ENCODE assay signal across 8 cellular contexts in the genomic region with DNA sequence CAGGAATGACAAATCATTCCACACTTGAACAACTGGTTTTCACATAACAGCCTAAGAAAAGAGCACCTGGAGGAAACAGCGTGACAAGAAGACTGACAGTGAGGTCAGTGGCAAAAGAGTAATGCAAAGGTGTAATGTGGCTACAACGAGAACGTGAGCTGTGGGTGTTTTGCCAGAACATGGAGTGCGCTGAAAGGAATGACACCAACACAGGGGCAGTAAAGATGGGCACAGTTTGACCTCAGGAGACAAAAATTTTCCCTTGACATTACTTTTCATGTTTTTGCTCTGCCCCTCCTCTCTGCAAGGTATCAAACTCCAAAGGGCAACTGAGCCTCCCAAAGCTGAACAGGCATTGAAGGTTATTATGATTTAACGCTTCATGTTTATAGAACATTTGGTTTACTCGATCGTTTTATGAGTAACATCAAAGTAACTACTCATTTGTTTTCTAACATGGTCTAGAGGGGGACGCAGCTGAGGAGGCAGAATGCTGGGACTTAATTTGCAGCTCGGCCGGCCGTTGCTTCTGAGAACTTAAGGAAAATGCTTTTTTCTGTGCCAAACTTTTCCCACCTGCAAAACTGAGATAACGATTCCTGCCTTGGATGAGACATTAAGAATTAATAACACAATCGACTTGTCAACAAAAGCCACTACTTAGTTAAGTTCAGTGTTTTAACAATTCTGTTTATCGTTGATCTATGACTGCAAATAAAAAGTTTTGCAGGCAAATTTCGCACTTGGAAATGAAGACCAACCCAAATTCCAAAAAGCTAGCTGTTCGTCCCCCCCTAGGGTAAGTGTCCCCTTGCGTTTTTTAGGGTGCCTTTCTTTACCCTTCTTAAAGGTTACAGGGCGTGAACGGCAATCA. TPM values are rescaled to one million over a fixed set of nuclear protein-coding genes. Genes with fewer than 3 reads are reported as not detected.
DNase-seq lines count a peak whose midpoint lies in the region; ATAC-seq and TF ChIP-seq lines count a peak whose summit lies in the region.

No MANE protein-coding gene starts in this region.

- H3K27me3 ChIP-seq in iPS-15b (ENCODE audit: control insufficient read depth, insufficient read depth, low read length), result no peaks in the 10 kb centered on the region
- no peaks in the 10 kb centered on the region for H3K27me3 ChIP-seq in spleen (replicated peaks in 1 of 7)

- H3K4me1 Mint-ChIP-seq in HFFc6 (ENCODE audit: low read depth), result peaks cover 17% of the 10 kb centered on the region
- H3K4me1 Mint-ChIP-seq in activated T-helper 2 cell treated with anti-CD3 and anti-CD28 coated beads, Interferon-gamma antibody, Interleukin-2, Interleukin-4, amounts not matched to agents 10 μg/mL and 5 μg/mL and 100 μg/mL, durations not matched to agents 14 hours and 24 hours and 36 hours (ENCODE audit: low read depth), result peaks cover 16% of the 10 kb centered on the region

- TF ChIP-seq POLR2A in spleen (IDR thresholded peaks at IDR 0.05), result no peak

- TF ChIP-seq CTCF in HFFc6 (IDR thresholded peaks at IDR 0.05), result no peak
- no peak for TF ChIP-seq CTCF in spleen (IDR thresholded peaks at IDR 0.05 in 8 of 11, conservative IDR thresholded peaks at IDR 0.05 in 3 of 11)
- no peak for TF ChIP-seq CTCF in GM13976 (IDR thresholded peaks at IDR 0.05; ENCODE audit: borderline replicate concordance, control extremely low read depth, extremely low read depth, insufficient read depth, missing control alignments)

- intact Hi-C loops in activated T-helper 2 cell treated with anti-CD3 and anti-CD28 coated beads, Interferon-gamma antibody, Interleukin-2, Interleukin-4, amounts not matched to agents 10 μg/mL and 5 μg/mL and 100 μg/mL, durations not matched to agents 14 hours and 24 hours and 36 hours (cut with micrococcal nuclease), result no loop called here
- intact Hi-C loops in spleen (cut with DNase I; ENCODE audit: low total_unique reads), result no loop called here

- ATAC-seq in HG02763 (IDR thresholded peaks at IDR 0.05; ENCODE audit: unreplicated experiment), result no peak

- H3K4me3 Mint-ChIP-seq in HFFc6, result peak overlapping the region; percentile 94
- H3K4me3 Mint-ChIP-seq in activated T-helper 2 cell treated with anti-CD3 and anti-CD28 coated beads, Interferon-gamma antibody, Interleukin-2, Interleukin-4, amounts not matched to agents 10 μg/mL and 5 μg/mL and 100 μg/mL, durations not matched to agents 14 hours and 24 hours and 36 hours (ENCODE audit: low read depth), result peak overlapping the region; percentile 87

- 22 to 36% (median 24%) methylated on average over 19 of the region's 19 CpGs for WGBS in spleen, 5 donors

- peak overlapping the region; percentile 90 for H3K9ac ChIP-seq in iPS-15b (ENCODE audit: low read depth, low read length)

- H3K36me3 ChIP-seq in iPS-15b (ENCODE audit: control insufficient read depth, insufficient read depth, low read length) (no peaks in the 10 kb centered on the region), spleen (peaks cover 0 to 35% (median 16%) of the 10 kb centered on the region in 6 donors)

- DNase-seq in HFFc6 (no peak), spleen (no peak), GM13976 (ENCODE audit: low spot score) (no peak), SIG-M5 treated with dmso at 0.1 percent for 504 hours (lab: John Stamatoyannopoulos, UW; ENCODE audit: unreplicated experiment) (no peak)
- no peak for DNase-seq in activated T-helper 2 cell treated with anti-CD3 and anti-CD28 coated beads, Interferon-gamma antibody, Interleukin-2, Interleukin-4, amounts not matched to agents 10 μg/mL and 5 μg/mL and 100 μg/mL, durations not matched to agents 14 hours and 24 hours and 36 hours (ENCODE audit: low spot score)
- DNase-seq in stimulated activated CD8-positive, alpha-beta memory T cell treated with anti-CD3 and anti-CD28 coated beads, Interleukin-4, amount 100 ng/mL, for 48 hours, result no peak

- no peaks in the 10 kb centered on the region for H3K9me3 ChIP-seq in iPS-15b (ENCODE audit: control insufficient read depth, insufficient read depth, low read length)
- H3K9me3 ChIP-seq in spleen, result no peaks in the 10 kb centered on the region

- peak overlapping the region; percentile 91 for H3K27ac Mint-ChIP-seq in HFFc6
- peak overlapping the region; percentile 79 for H3K27ac Mint-ChIP-seq in activated T-helper 2 cell treated with anti-CD3 and anti-CD28 coated beads, Interferon-gamma antibody, Interleukin-2, Interleukin-4, amounts not matched to agents 10 μg/mL and 5 μg/mL and 100 μg/mL, durations not matched to agents 14 hours and 24 hours and 36 hours

- no peaks in the 10 kb centered on the region for H3K9me3 Mint-ChIP-seq in HFFc6
- H3K9me3 Mint-ChIP-seq in activated T-helper 2 cell treated with anti-CD3 and anti-CD28 coated beads, Interferon-gamma antibody, Interleukin-2, Interleukin-4, amounts not matched to agents 10 μg/mL and 5 μg/mL and 100 μg/mL, durations not matched to agents 14 hours and 24 hours and 36 hours, result no peaks in the 10 kb centered on the region

- in situ Hi-C loops in GM13976 (cut with MboI; ENCODE audit: low sequenced_read_pairs, unreplicated experiment), result no loop called here

- H3K27me3 Mint-ChIP-seq in HFFc6 (ENCODE audit: insufficient read depth), result no peaks in the 10 kb centered on the region
- H3K27me3 Mint-ChIP-seq in activated T-helper 2 cell treated with anti-CD3 and anti-CD28 coated beads, Interferon-gamma antibody, Interleukin-2, Interleukin-4, amounts not matched to agents 10 μg/mL and 5 μg/mL and 100 μg/mL, durations not matched to agents 14 hours and 24 hours and 36 hours (ENCODE audit: low read depth), result peaks cover 1% of the 10 kb centered on the region

- peaks cover 10% of the 10 kb centered on the region; the same call in 1 of the 2 replicates for H3K36me3 Mint-ChIP-seq in HFFc6 (ENCODE audit: low read depth)
- peaks cover 24% of the 10 kb centered on the region for H3K36me3 Mint-ChIP-seq in activated T-helper 2 cell treated with anti-CD3 and anti-CD28 coated beads, Interferon-gamma antibody, Interleukin-2, Interleukin-4, amounts not matched to agents 10 μg/mL and 5 μg/mL and 100 μg/mL, durations not matched to agents 14 hours and 24 hours and 36 hours (ENCODE audit: low read depth)

- peak overlapping the region; percentile 82 to 99 (median 95) for H3K27ac ChIP-seq in spleen

- peaks cover 4% of the 10 kb centered on the region for H3K4me1 ChIP-seq in iPS-15b (ENCODE audit: control insufficient read depth, insufficient read depth, low read length)
- H3K4me1 ChIP-seq in spleen, result peaks cover 3 to 61% (median 20%) of the 10 kb centered on the region in 6 donors

- H3K4me3 ChIP-seq in iPS-15b (ENCODE audit: low read depth, low read length) (peak overlapping the region; percentile 83), spleen (peak overlapping the region; percentile 48 to 83 (median 66))

RNA-seq across cellular contexts. Expression of a gene that starts 1.0 kb away (rescaled TPM):
- total RNA-seq in HFFc6 (2021; fragmentation: NEBNext Ultra II Directional; extraction: Animal tissue kit (Norgen Biotek cat#: 25700)), result 10 to 100 TPM; 13.0 to 23.5 (median 19.6) TPM
- 63.5 and 65.5 TPM in 2 replicates for total RNA-seq in activated T-helper 2 cell treated with anti-CD3 and anti-CD28 coated beads, Interferon-gamma antibody, Interleukin-2, Interleukin-4, amounts not matched to agents 10 μg/mL and 5 μg/mL and 100 μg/mL, durations not matched to agents 14 hours and 24 hours and 36 hours
- 10 to 100 TPM; 37.7 to 83.5 (median 50.6) TPM for total RNA-seq in spleen
- polyA plus RNA-seq in spleen, result 10 to 100 TPM; 21.1 to 44.3 (median 31.5) TPM

RNA-seq across cellular contexts. Expression of a gene that starts 26.4 kb away (rescaled TPM):
- 10 to 100 TPM; 66.0 to 79.7 (median 74.9) TPM for total RNA-seq in HFFc6 (2021; fragmentation: NEBNext Ultra II Directional; extraction: Animal tissue kit (Norgen Biotek cat#: 25700))
- 1.5 and 2.1 TPM in 2 replicates for total RNA-seq in activated T-helper 2 cell treated with anti-CD3 and anti-CD28 coated beads, Interferon-gamma antibody, Interleukin-2, Interleukin-4, amounts not matched to agents 10 μg/mL and 5 μg/mL and 100 μg/mL, durations not matched to agents 14 hours and 24 hours and 36 hours
- 10 to 100 TPM in 1 of 7 donors, 1 to 10 TPM in 6; 1.4 to 11.0 (median 5.3) TPM for total RNA-seq in spleen
- polyA plus RNA-seq in spleen, result 1 to 10 TPM in 1 of 3 donors, under 1 TPM in 2; 0.63 to 2.1 (median 0.68) TPM

RNA-seq across cellular contexts. Expression of a gene that starts 26.8 kb away (rescaled TPM):
- 100 to 1,000 TPM; 102 to 125 (median 110) TPM for total RNA-seq in HFFc6 (2021; fragmentation: NEBNext Ultra II Directional; extraction: Animal tissue kit (Norgen Biotek cat#: 25700))
- total RNA-seq in activated T-helper 2 cell treated with anti-CD3 and anti-CD28 coated beads, Interferon-gamma antibody, Interleukin-2, Interleukin-4, amounts not matched to agents 10 μg/mL and 5 μg/mL and 100 μg/mL, durations not matched to agents 14 hours and 24 hours and 36 hours, result 147 and 152 TPM in 2 replicates
- total RNA-seq in spleen, result 10 to 100 TPM; 31.1 to 44.7 (median 40.6) TPM
- 10 to 100 TPM; 18.6 to 30.6 (median 24.9) TPM for polyA plus RNA-seq in spleen

RNA-seq across cellular contexts. Expression of a gene that starts 37.0 kb away (rescaled TPM):
- 10 to 100 TPM; 43.5 to 56.8 (median 52.2) TPM for total RNA-seq in HFFc6 (2021; fragmentation: NEBNext Ultra II Directional; extraction: Animal tissue kit (Norgen Biotek cat#: 25700))
- total RNA-seq in activated T-helper 2 cell treated with anti-CD3 and anti-CD28 coated beads, Interferon-gamma antibody, Interleukin-2, Interleukin-4, amounts not matched to agents 10 μg/mL and 5 μg/mL and 100 μg/mL, durations not matched to agents 14 hours and 24 hours and 36 hours, result 77.3 and 81.1 TPM in 2 replicates
- total RNA-seq in spleen, result 100 to 1,000 TPM in 4 of 7 donors, 10 to 100 TPM in 3; 84.9 to 875 (median 103) TPM
- polyA plus RNA-seq in spleen, result 10 to 100 TPM; 19.0 to 40.3 (median 32.7) TPM

RNA-seq across cellular contexts. Expression of a gene that starts 54.0 kb away (rescaled TPM):
- 1 to 10 TPM; 3.6 to 7.0 (median 5.7) TPM for total RNA-seq in HFFc6 (2021; fragmentation: NEBNext Ultra II Directional; extraction: Animal tissue kit (Norgen Biotek cat#: 25700))
- 9.1 and 9.2 TPM in 2 replicates for total RNA-seq in activated T-helper 2 cell treated with anti-CD3 and anti-CD28 coated beads, Interferon-gamma antibody, Interleukin-2, Interleukin-4, amounts not matched to agents 10 μg/mL and 5 μg/mL and 100 μg/mL, durations not matched to agents 14 hours and 24 hours and 36 hours
- total RNA-seq in spleen, result 10 to 100 TPM in 6 of 7 donors, 1 to 10 TPM in 1; 7.3 to 27.0 (median 11.3) TPM
- 1 to 10 TPM; 7.5 to 8.8 (median 8.0) TPM for polyA plus RNA-seq in spleen

Comparison
In these comparisons a context has a peak if more than half of its experiments do, and no peak if none do; other contexts are left out.
1. RNA of a gene that starts 26.4 kb away (total RNA-seq): 66.0 to 79.7 TPM in HFFc6; 1.4 to 11.0 TPM in spleen and 1.5 to 2.1 TPM in activated T-helper 2 cell treated with anti-CD3 and anti-CD28 coated beads, Interferon-gamma antibody, Interleukin-2, Interleukin-4, amounts not matched to agents 10 μg/mL and 5 μg/mL and 100 μg/mL, durations not matched to agents 14 hours and 24 hours and 36 hours; every median in the first group is over 4 times any median in the second.